ENCODE assay signal across 8 cellular contexts in genomic region chr17:45098869-45099616, GRCh38. TPM values are rescaled to one million over a fixed set of nuclear protein-coding genes. Genes with fewer than 3 reads are reported as not detected.
A peak's percentile ranks its signal among the peaks of the same experiment; 100 is the strongest.
DNase-seq lines count a peak whose midpoint lies in the region; ATAC-seq and TF ChIP-seq lines count a peak whose summit lies in the region.

No MANE protein-coding gene starts in this region.

- H3K4me2 ChIP-seq in osteoblast (ENCODE audit: insufficient read depth, low read length): no peak overlapping the region

- no peak overlapping the region for H2AFZ ChIP-seq in osteoblast (ENCODE audit: low read length)

- no peak for ATAC-seq in HG02798 (IDR thresholded peaks at IDR 0.05; ENCODE audit: poor library complexity, unreplicated experiment)

- TF ChIP-seq CTCF in osteoblast (IDR thresholded peaks at IDR 0.05; ENCODE audit: extremely low read depth, low read depth, low read length): peak; percentile 89
- TF ChIP-seq CTCF in suprapubic skin (IDR thresholded peaks at IDR 0.05): peak; percentile 71 to 91

- H4K20me1 ChIP-seq in osteoblast (ENCODE audit: insufficient read depth, low read length): peaks cover 2% of the 10 kb centered on the region

- TF ChIP-seq POLR2A in suprapubic skin (IDR thresholded peaks at IDR 0.05): no peak

- H3K27me3 ChIP-seq in osteoblast (ENCODE audit: insufficient read depth, low read length) (no peaks in the 10 kb centered on the region), suprapubic skin (no peaks in the 10 kb centered on the region)

- H3K4me3 ChIP-seq in osteoblast (ENCODE audit: insufficient read depth, low read length) (no peak overlapping the region), suprapubic skin (no peak overlapping the region)

- WGBS in suprapubic skin: 48% methylated on average over 9 of the region's 9 CpGs

- H3K27ac ChIP-seq in osteoblast (ENCODE audit: low read depth, low read length): peak overlapping the region; percentile 26
- peak overlapping the region; percentile 52 for H3K27ac ChIP-seq in suprapubic skin

- peaks cover 69% of the 10 kb centered on the region for H3K36me3 ChIP-seq in osteoblast (ENCODE audit: insufficient read depth, low read length)
- H3K36me3 ChIP-seq in suprapubic skin: peaks cover 89% of the 10 kb centered on the region

- no peak for TF ChIP-seq EP300 in suprapubic skin (IDR thresholded peaks at IDR 0.05)

- peaks cover 6% of the 10 kb centered on the region for H3K4me1 ChIP-seq in osteoblast (ENCODE audit: insufficient read depth, low read length)
- peaks cover 47% of the 10 kb centered on the region for H3K4me1 ChIP-seq in suprapubic skin

- H3K9me3 ChIP-seq in osteoblast (ENCODE audit: low read depth, low read length): no peaks in the 10 kb centered on the region
- H3K9me3 ChIP-seq in suprapubic skin: no peaks in the 10 kb centered on the region

- DNase-seq in DMS53 (lab: John Stamatoyannopoulos, UW) (peak; percentile 93), LoVo (ENCODE audit: low spot score) (peak; percentile 50), SHP77 (lab: John Stamatoyannopoulos, UW) (peak; percentile 67 to 77), foreskin melanocyte (peak; percentile 28), osteoblast (ENCODE audit: insufficient read length, low spot score, missing footprints) (peak; percentile 98), suprapubic skin (ENCODE audit: low spot score in 2 of 2) (peak; percentile 91 to 96)
- DNase-seq in activated gamma-delta T cell treated with anti-CD3 and anti-CD28 coated beads, Interleukin-2, amount 50 U/mL, for 16 hours (ENCODE audit: low read depth): peak; percentile 53

- H3K79me2 ChIP-seq in osteoblast (ENCODE audit: insufficient read depth, low read length): peaks cover 8% of the 10 kb centered on the region

RNA-seq across cellular contexts. Expression of gene PLCD3, which starts 33.3 kb away (rescaled TPM):
- total RNA-seq in osteoblast (31.5 and 47.7 TPM in 2 replicates), suprapubic skin (10 to 100 TPM; 44.7 to 87.1 (median 58.3) TPM)

RNA-seq across cellular contexts. Expression of gene ACBD4, which starts 36.4 kb away (rescaled TPM):
- total RNA-seq in osteoblast: 4.7 and 6.2 TPM in 2 replicates
- 10 to 100 TPM in 2 of 4 donors, 1 to 10 TPM in 2; 6.2 to 37.7 (median 10.9) TPM for total RNA-seq in suprapubic skin

RNA-seq across cellular contexts. Expression of gene NMT1, which starts 37.9 kb away (rescaled TPM):
- 51.8 and 66.6 TPM in 2 replicates for total RNA-seq in osteoblast
- 10 to 100 TPM; 53.2 to 73.3 (median 65.9) TPM for total RNA-seq in suprapubic skin

RNA-seq across cellular contexts. Expression of gene DCAKD, which starts 47.6 kb away (rescaled TPM):
- total RNA-seq in osteoblast: 34.5 and 39.1 TPM in 2 replicates
- 10 to 100 TPM; 49.1 to 68.5 (median 60.9) TPM for total RNA-seq in suprapubic skin

RNA-seq across cellular contexts. Expression of gene HEXIM1, which starts 49.2 kb away (rescaled TPM):
- total RNA-seq in osteoblast: 10.9 and 12.1 TPM in 2 replicates
- total RNA-seq in suprapubic skin: 10 to 100 TPM; 23.1 to 35.6 (median 27.8) TPM

Comparison
In these comparisons a context has a peak if more than half of its experiments do, and no peak if none do; other contexts are left out.
1. DNase-seq: peak in every context shown above with its lines; median percentile 98 in osteoblast; 94 in suprapubic skin; 93 in DMS53; 72 in SHP77; 53 in activated gamma-delta T cell treated with anti-CD3 and anti-CD28 coated beads, Interleukin-2, amount 50 U/mL, for 16 hours; 50 in LoVo; 28 in foreskin melanocyte.